ENCODE assay signal across 24 cellular contexts in genomic region chrX:57899064-57899463, GRCh38. TPM values are rescaled to one million over a fixed set of nuclear protein-coding genes. Genes with fewer than 3 reads are reported as not detected.
A peak's percentile ranks its signal among the peaks of the same experiment; 100 is the strongest.
DNase-seq lines count a peak whose midpoint lies in the region; ATAC-seq, FAIRE-seq and TF ChIP-seq lines count a peak whose summit lies in the region.
"Had no signal": no experiment of that assay in that cellular context is flagged by ENCODE, and none has a peak within 500 bp of the region (broad histone marks: within the 10 kb centered on the region; RNA-seq: fewer than 3 reads in every experiment).

No MANE protein-coding gene starts in this region.

- TF ChIP-seq RAD21 in HepG2 (CRISPR knock-in tag; IDR thresholded peaks at IDR 0.05), result no peak

- in situ Hi-C loops in HepG2 (cut with HindIII; ENCODE audit: extremely low pct_ligation_motif_present, low pct_unique_long_range_greater_than_20kb), result no loop called here

- H3K27ac Mint-ChIP-seq in astrocyte (ENCODE audit: unreplicated experiment), result no peak overlapping the region
- no peak overlapping the region for H3K27ac Mint-ChIP-seq in Caco-2 (ENCODE audit: unreplicated experiment)
- H3K27ac Mint-ChIP-seq: CD14-positive monocyte; CD4-positive, alpha-beta T cell had no signal

- WGBS in HepG2 (ENCODE audit: low lambda C conversion rate), result 0% methylated on average over 1 of the region's 1 CpG
- 42% methylated on average over 1 of the region's 1 CpG for WGBS in right lobe of liver (ENCODE audit: insufficient coverage, low coverage, low lambda C conversion rate, missing lambda C conversion rate)
- WGBS in mesenchymal stem cell, result no CpG with 5 or more reads among the region's 1 CpG

- no peak overlapping the region for H2BK12ac ChIP-seq in mesenchymal stem cell (ENCODE audit: low read length in 2 of 2)

- DNase-seq in HepG2 (ENCODE audit: low spot score), result no peak
- no peak for DNase-seq in right lobe of liver
- DNase-seq in astrocyte (ENCODE audit: low read depth), result no peak
- DNase-seq in kidney tubule cell (ENCODE audit: low spot score), result peak; percentile 3
- DNase-seq in HT-29 (ENCODE audit: low spot score), result no peak
- DNase-seq in Caco-2, result no peak
- DNase-seq in mesenchymal stem cell, result no peak
- DNase-seq: ACHN; AML-193; BE2C; Calu3; CD4-positive, alpha-beta T cell; CD8-positive, alpha-beta memory T cell; DMS53; DMS79 treated with DMSO at 0.1 percent for 48 hours; GF-D8; GOT3; H7 had no signal

- H3K36me3 ChIP-seq in HepG2 (replicated peaks in 1 of 2; ENCODE audit: control insufficient read depth in 1 of 2, insufficient read depth in 2 of 2, low read length in 2 of 2) (no peaks in the 10 kb centered on the region), right lobe of liver (no peaks in the 10 kb centered on the region), astrocyte (ENCODE audit: insufficient read depth, low read length) (no peaks in the 10 kb centered on the region), Caco-2 (ENCODE audit: control insufficient read depth, insufficient read depth, low read length) (no peaks in the 10 kb centered on the region), mesenchymal stem cell (ENCODE audit: control insufficient read depth in 1 of 2, insufficient read depth in 2 of 2, low read depth in 1 of 2, low read length in 2 of 2) (no peaks in the 10 kb centered on the region)
- H3K36me3 ChIP-seq: BE2C; BLaER1 treated with 17β-estradiol and CSF1 and Interleukin-3, amounts not matched to agents 10 nM and 100 nM had no signal

- no peaks in the 10 kb centered on the region for H3K9me3 ChIP-seq in HepG2 (ENCODE audit: low read length)
- H3K9me3 ChIP-seq in right lobe of liver, result no peaks in the 10 kb centered on the region
- no peaks in the 10 kb centered on the region for H3K9me3 ChIP-seq in astrocyte (ENCODE audit: insufficient read depth, low read depth, low read length)
- H3K9me3 ChIP-seq in Caco-2, result no peaks in the 10 kb centered on the region
- H3K9me3 ChIP-seq in mesenchymal stem cell (ENCODE audit: control insufficient read depth, low read length), result peaks cover 8% of the 10 kb centered on the region
- H3K9me3 ChIP-seq: BE2C; BLaER1 treated with 17β-estradiol and CSF1 and Interleukin-3, amounts not matched to agents 10 nM and 100 nM had no signal

- CTCF ChIA-PET in HepG2 (lab: Yijun Ruan, JAX; ENCODE audit: low intra/inter-chr PET ratio, low total read pairs) (no interaction called here), Caco-2 (lab: Charles Lee) (no interaction called here)

- TF ChIP-seq CTCF in HepG2 (CRISPR knock-in tag; IDR thresholded peaks at IDR 0.05) (no peak), right lobe of liver (IDR thresholded peaks at IDR 0.05) (no peak), astrocyte (IDR thresholded peaks at IDR 0.05; ENCODE audit: insufficient read depth, low read depth, low read length) (no peak), Caco-2 (IDR thresholded peaks at IDR 0.05; ENCODE audit: insufficient read depth in 1 of 2, low read depth in 1 of 2, low read length in 1 of 2, severe bottlenecking in 1 of 2, unreplicated experiment in 1 of 2) (no peak)

- H2BK5ac ChIP-seq in mesenchymal stem cell (ENCODE audit: low read depth, low read length, poor library complexity, severe bottlenecking), result no peak overlapping the region

- TF ChIP-seq EP300 in HepG2 (IDR thresholded peaks at IDR 0.05; ENCODE audit: low read depth in 2 of 2, low read length in 2 of 2) (no peak), HepG2 (CRISPR knock-in tag; IDR thresholded peaks at IDR 0.05; ENCODE audit: borderline replicate concordance) (no peak)

- no peak overlapping the region for H3K18ac ChIP-seq in mesenchymal stem cell (ENCODE audit: low read depth in 1 of 2, low read length in 2 of 2)

- H3K4me3 ChIP-seq in HepG2 (replicated peaks in 1 of 3; ENCODE audit: insufficient read depth in 1 of 3, low read depth in 2 of 3, low read length in 3 of 3) (no peak overlapping the region), right lobe of liver (no peak overlapping the region), astrocyte (ENCODE audit: insufficient read depth, low read depth, low read length) (no peak overlapping the region), Caco-2 (ENCODE audit: low read depth, low read length) (no peak overlapping the region), mesenchymal stem cell (ENCODE audit: insufficient read depth in 1 of 2, low read depth in 1 of 2, low read length in 2 of 2) (no peak overlapping the region)
- H3K4me3 ChIP-seq: BLaER1 treated with 17β-estradiol and CSF1 and Interleukin-3, amounts not matched to agents 10 nM and 100 nM had no signal

- no peak overlapping the region for H3K4me3 Mint-ChIP-seq in astrocyte (ENCODE audit: unreplicated experiment)
- no peak overlapping the region for H3K4me3 Mint-ChIP-seq in Caco-2 (ENCODE audit: unreplicated experiment)
- H3K4me3 Mint-ChIP-seq: CD14-positive monocyte; CD4-positive, alpha-beta T cell; CD8-positive, alpha-beta memory T cell had no signal

- H4K20me1 ChIP-seq in HepG2 (ENCODE audit: insufficient read depth, low read length) (no peaks in the 10 kb centered on the region), astrocyte (ENCODE audit: insufficient read depth, low read length) (no peaks in the 10 kb centered on the region)
- H4K20me1 ChIP-seq: BLaER1 treated with 17β-estradiol and CSF1 and Interleukin-3, amounts not matched to agents 10 nM and 100 nM had no signal

- intact Hi-C loops in HepG2 (cut with micrococcal nuclease; ENCODE audit: unreplicated experiment), result no loop called here
- intact Hi-C loops in right lobe of liver (cut with DNase I), result no loop called here
- intact Hi-C loops in Caco-2 (cut with micrococcal nuclease; ENCODE audit: unreplicated experiment), result no loop called here

- H3K9me3 Mint-ChIP-seq in astrocyte (ENCODE audit: unreplicated experiment) (no peaks in the 10 kb centered on the region), Caco-2 (ENCODE audit: unreplicated experiment) (no peaks in the 10 kb centered on the region)
- H3K9me3 Mint-ChIP-seq: CD4-positive, alpha-beta T cell had no signal

- no peak for FAIRE-seq in HepG2 (lab: Jason Lieb, UNC)
- FAIRE-seq in astrocyte (lab: Jason Lieb, UNC), result peak; percentile 96
- FAIRE-seq: GM12891, GM18507 had no signal

- H3K4ac ChIP-seq in mesenchymal stem cell (ENCODE audit: low read depth in 1 of 2, low read length in 2 of 2), result no peak overlapping the region

- H2AFZ ChIP-seq in HepG2 (ENCODE audit: low read length) (no peak overlapping the region), astrocyte (ENCODE audit: low read depth, low read length) (no peak overlapping the region), mesenchymal stem cell (ENCODE audit: low read depth, low read length) (no peak overlapping the region)

- H3K9ac ChIP-seq in HepG2 (ENCODE audit: insufficient read depth, low read depth, low read length) (no peak overlapping the region), astrocyte (ENCODE audit: low read length) (no peak overlapping the region), mesenchymal stem cell (ENCODE audit: low read length) (no peak overlapping the region)
- H3K9ac ChIP-seq: BLaER1 treated with 17β-estradiol and CSF1 and Interleukin-3, amounts not matched to agents 10 nM and 100 nM had no signal

- H2AK5ac ChIP-seq in mesenchymal stem cell (ENCODE audit: low read length, severe bottlenecking), result no peak overlapping the region

- TF ChIP-seq POLR2A in HepG2 (IDR thresholded peaks at IDR 0.05; ENCODE audit: insufficient read depth in 1 of 2, low read depth in 2 of 2, low read length in 2 of 2), result no peak
- no peak for TF ChIP-seq POLR2A in right lobe of liver (IDR thresholded peaks at IDR 0.05)

- H4K8ac ChIP-seq in mesenchymal stem cell (ENCODE audit: low read length), result no peak overlapping the region

- no peak overlapping the region for H4K91ac ChIP-seq in mesenchymal stem cell (ENCODE audit: low read length)

- H3K27ac ChIP-seq in HepG2 (ENCODE audit: extremely low read length, insufficient read depth, low read length) (no peak overlapping the region), right lobe of liver (no peak overlapping the region), astrocyte (ENCODE audit: low read depth, low read length) (no peak overlapping the region), mesenchymal stem cell (ENCODE audit: low read length, poor library complexity, severe bottlenecking) (no peak overlapping the region)
- H3K27ac ChIP-seq: 22Rv1; BLaER1 treated with 17β-estradiol and CSF1 and Interleukin-3, amounts not matched to agents 10 nM and 100 nM had no signal

- no peaks in the 10 kb centered on the region for H3K27me3 Mint-ChIP-seq in astrocyte (ENCODE audit: low read depth, unreplicated experiment)
- no peaks in the 10 kb centered on the region for H3K27me3 Mint-ChIP-seq in Caco-2 (ENCODE audit: insufficient read depth, unreplicated experiment)
- H3K27me3 Mint-ChIP-seq: CD4-positive, alpha-beta T cell had no signal

- no peak overlapping the region for H3K23ac ChIP-seq in mesenchymal stem cell (ENCODE audit: low read length in 2 of 2)

- no peaks in the 10 kb centered on the region for H3K79me2 ChIP-seq in HepG2 (ENCODE audit: insufficient read depth, low read length)
- no peaks in the 10 kb centered on the region for H3K79me2 ChIP-seq in astrocyte (ENCODE audit: insufficient read depth, low read length)

- ATAC-seq in HepG2, result no peak
- ATAC-seq in right lobe of liver, result no peak
- ATAC-seq: HCT116 had no signal

- H2BK120ac ChIP-seq in mesenchymal stem cell (ENCODE audit: low read depth, low read length), result no peak overlapping the region

- no TSS peak for BruUV-seq in HepG2 (replicated peaks; lab: Mats Ljungman, UMichigan)
- no TSS peak for BruUV-seq in Caco-2 (replicated peaks; lab: Mats Ljungman, UMichigan)

- no peaks in the 10 kb centered on the region for H3K79me1 ChIP-seq in mesenchymal stem cell (replicated peaks; ENCODE audit: low read length, poor library complexity, severe bottlenecking)

- H3K36me3 Mint-ChIP-seq in astrocyte (ENCODE audit: low read depth, unreplicated experiment) (no peaks in the 10 kb centered on the region), Caco-2 (ENCODE audit: insufficient read depth, unreplicated experiment) (no peaks in the 10 kb centered on the region)
- H3K36me3 Mint-ChIP-seq: CD14-positive monocyte had no signal

- H2BK15ac ChIP-seq in mesenchymal stem cell (ENCODE audit: low read depth, poor library complexity, severe bottlenecking), result no peak overlapping the region

- H3K4me1 ChIP-seq in HepG2 (ENCODE audit: insufficient read depth, low read length) (no peaks in the 10 kb centered on the region), right lobe of liver (no peaks in the 10 kb centered on the region), astrocyte (ENCODE audit: insufficient read depth, low read length) (no peaks in the 10 kb centered on the region), Caco-2 (no peaks in the 10 kb centered on the region), mesenchymal stem cell (ENCODE audit: control insufficient read depth, insufficient read depth, low read depth, low read length) (no peaks in the 10 kb centered on the region)
- H3K4me1 ChIP-seq: BE2C had no signal

- H3K27me3 ChIP-seq in HepG2 (ENCODE audit: control insufficient read depth in 1 of 2, insufficient read depth in 2 of 2, low read length in 2 of 2) (no peaks in the 10 kb centered on the region), right lobe of liver (no peaks in the 10 kb centered on the region), astrocyte (ENCODE audit: insufficient read depth, low read length) (no peaks in the 10 kb centered on the region), Caco-2 (replicated peaks; ENCODE audit: control insufficient read depth, insufficient read depth, low read length) (no peaks in the 10 kb centered on the region), mesenchymal stem cell (ENCODE audit: control insufficient read depth in 1 of 2, insufficient read depth in 1 of 2, low read length in 2 of 2) (no peaks in the 10 kb centered on the region)
- H3K27me3 ChIP-seq: BE2C; BLaER1 treated with 17β-estradiol and CSF1 and Interleukin-3, amounts not matched to agents 10 nM and 100 nM had no signal

- H3K4me2 ChIP-seq in HepG2 (ENCODE audit: low read depth, low read length) (no peak overlapping the region), astrocyte (ENCODE audit: low read length) (no peak overlapping the region), mesenchymal stem cell (ENCODE audit: low read length, poor library complexity, severe bottlenecking) (no peak overlapping the region)
- H3K4me2 ChIP-seq: BLaER1 treated with 17β-estradiol and CSF1 and Interleukin-3, amounts not matched to agents 10 nM and 100 nM had no signal

- POLR2A ChIA-PET in HepG2 (lab: Yijun Ruan, JAX) (no interaction called here), Caco-2 (lab: Charles Lee) (no interaction called here)

- no peak overlapping the region for H3K14ac ChIP-seq in mesenchymal stem cell (ENCODE audit: low read length in 2 of 2)

- H3K4me1 Mint-ChIP-seq in astrocyte (ENCODE audit: low read depth, unreplicated experiment) (no peaks in the 10 kb centered on the region), Caco-2 (ENCODE audit: low read depth, unreplicated experiment) (no peaks in the 10 kb centered on the region)
- H3K4me1 Mint-ChIP-seq: CD14-positive monocyte had no signal

RNA-seq across cellular contexts. Expression of gene ZXDA, which starts 11.2 kb away (rescaled TPM):
- total RNA-seq in HepG2 (2016; rRNA removed; fragmentation: Illumina TruSeq; extraction: Trizol), result not detected in 2 replicates
- not detected in 2 replicates for total RNA-seq in HepG2 (2016; cell fraction: cytosol; rRNA removed; fragmentation: Illumina TruSeq; extraction: Trizol; ENCODE audit: low read depth)
- total RNA-seq in HepG2 (2016; cell fraction: insoluble cytoplasmic fraction; rRNA removed; fragmentation: Illumina TruSeq; extraction: Trizol), result not detected in 2 replicates
- total RNA-seq in HepG2 (2016; cell fraction: membrane; rRNA removed; fragmentation: Illumina TruSeq; extraction: Trizol), result not detected in 2 replicates
- not detected in 2 replicates for total RNA-seq in HepG2 (2016; cell fraction: nucleus; rRNA removed; fragmentation: Illumina TruSeq; extraction: Trizol)
- not detected in 2 replicates for polyA plus RNA-seq in HepG2 (2011; rRNA removed)
- 0.01 TPM in 1 of 2 replicates, not detected in the other for polyA plus RNA-seq in HepG2 (2011; cell fraction: cytosol; rRNA removed)
- polyA plus RNA-seq in HepG2 (2011; cell fraction: nucleus; rRNA removed), result not detected in 2 replicates
- not detected in 2 replicates for polyA plus RNA-seq in HepG2 (2012)
- not detected in 2 replicates for polyA plus RNA-seq in HepG2 (2016; cell fraction: cytosol; fragmentation: Illumina TruSeq; extraction: Trizol; ENCODE audit: low read depth)
- not detected in 2 replicates for polyA plus RNA-seq in HepG2 (2016; cell fraction: insoluble cytoplasmic fraction; fragmentation: Illumina TruSeq; extraction: Trizol; ENCODE audit: low read depth)
- polyA plus RNA-seq in HepG2 (2016; cell fraction: membrane; fragmentation: Illumina TruSeq; extraction: Trizol; ENCODE audit: low read depth), result not detected in 2 replicates
- not detected in 2 replicates for polyA plus RNA-seq in HepG2 (2016; cell fraction: nucleus; fragmentation: Illumina TruSeq; extraction: Trizol; ENCODE audit: insufficient read depth, low read depth)
- polyA minus RNA-seq in HepG2 (2011; rRNA and poly(A)+ RNA removed; ENCODE audit: low replicate concordance), result 7.9 TPM in 1 of 2 replicates, not detected in the other
- polyA minus RNA-seq in HepG2 (2011; cell fraction: cytosol; rRNA and poly(A)+ RNA removed), result not detected in 2 replicates
- polyA minus RNA-seq in HepG2 (2011; cell fraction: nucleus; rRNA and poly(A)+ RNA removed), result not detected in 2 replicates
- total RNA-seq in right lobe of liver, result 1 to 10 TPM; 1.3 to 2.2 (median 1.7) TPM
- 1.6 and 1.8 TPM in 2 replicates for total RNA-seq in astrocyte
- 1.9 and 2.1 TPM in 2 replicates for total RNA-seq in HT-29 (2014; rRNA removed; shearing (Covaris generic))
- total RNA-seq in Caco-2 (2022), result 1.8 and 2.4 TPM in 2 replicates
- not detected for polyA plus RNA-seq in mesenchymal stem cell (2013, experiment 1 of 2)
- not detected for polyA plus RNA-seq in mesenchymal stem cell (2013, experiment 2 of 2)
